ENCODE assay signal across 9 cellular contexts in the genomic region with DNA sequence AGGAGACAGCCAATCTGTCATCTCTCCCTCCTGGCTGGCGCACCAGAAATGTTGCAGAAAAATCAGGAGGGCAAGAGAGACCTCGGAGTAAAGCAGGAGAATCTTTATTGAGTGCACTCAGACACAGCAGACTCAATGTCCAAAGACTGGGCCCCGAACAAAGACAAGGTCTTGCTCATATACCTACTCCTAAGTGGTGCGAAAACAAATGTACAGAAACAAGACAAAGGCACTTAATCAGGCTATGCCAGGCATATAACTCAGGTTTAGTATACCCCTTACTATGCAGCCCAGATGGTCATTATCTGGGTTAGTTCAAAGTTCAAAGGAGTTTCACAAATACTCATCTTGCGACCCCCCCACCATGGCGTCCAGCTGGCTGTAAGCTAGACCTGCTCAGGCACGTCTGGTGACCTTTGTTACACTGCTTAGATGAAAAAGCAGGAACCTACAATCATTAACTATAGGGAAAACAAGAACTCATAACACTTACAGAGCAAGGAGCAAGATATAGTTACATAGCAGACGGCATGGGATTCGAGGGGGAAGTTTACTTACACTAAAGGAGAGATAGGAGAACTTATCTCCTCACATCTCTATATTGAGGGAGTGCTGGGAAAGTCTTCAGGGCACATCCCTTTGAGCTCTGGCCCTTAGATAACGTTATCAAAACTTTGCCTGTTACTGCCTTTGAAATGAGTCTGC. TPM values are rescaled to one million over a fixed set of nuclear protein-coding genes. Genes with fewer than 3 reads are reported as not detected.
A peak's percentile ranks its signal among the peaks of the same experiment; 100 is the strongest.
DNase-seq lines count a peak whose midpoint lies in the region; ATAC-seq and TF ChIP-seq lines count a peak whose summit lies in the region.
"Had no signal": no experiment of that assay in that cellular context is flagged by ENCODE, and none has a peak within 500 bp of the region (broad histone marks: within the 10 kb centered on the region; RNA-seq: fewer than 3 reads in every experiment).

No MANE protein-coding gene starts in this region.

- peaks cover 7% of the 10 kb centered on the region for H3K27me3 Mint-ChIP-seq in T-helper 17 cell

- H3K4me1 Mint-ChIP-seq in T-helper 17 cell = peaks cover 6% of the 10 kb centered on the region

- no peaks in the 10 kb centered on the region for H3K27me3 ChIP-seq in WERI-Rb-1 (ENCODE audit: insufficient read depth, low read depth, severe bottlenecking)

- intact Hi-C loops in posterior vena cava (cut with DNase I) = no loop called here

- H3K9me3 ChIP-seq in WERI-Rb-1 (ENCODE audit: severe bottlenecking) = peaks cover 2% of the 10 kb centered on the region
- H3K9me3 ChIP-seq in T-helper 17 cell (ENCODE audit: control insufficient read depth, low read length, poor library complexity, severe bottlenecking) = no peaks in the 10 kb centered on the region

- ATAC-seq in GM18870 (IDR thresholded peaks at IDR 0.05; ENCODE audit: unreplicated experiment) (peak; percentile 53), HG03097 (IDR thresholded peaks at IDR 0.05; ENCODE audit: low FRiP score, unreplicated experiment) (peak; percentile 42), T-helper 17 cell (no peak)

- H3K27ac Mint-ChIP-seq in T-helper 17 cell = no peak overlapping the region

- H3K27ac ChIP-seq in WERI-Rb-1 = no peak overlapping the region

- no peaks in the 10 kb centered on the region for H3K36me3 Mint-ChIP-seq in T-helper 17 cell (ENCODE audit: low read depth)

- TF ChIP-seq CTCF in WERI-Rb-1 (IDR thresholded peaks at IDR 0.05; ENCODE audit: low read depth, low read length) = no peak

- H3K4me3 Mint-ChIP-seq in T-helper 17 cell = no peak overlapping the region

- no peaks in the 10 kb centered on the region for H3K36me3 ChIP-seq in WERI-Rb-1

- peak; percentile 24 for DNase-seq in WERI-Rb-1
- DNase-seq in posterior vena cava (ENCODE audit: low spot score) = peak; percentile 51
- no peak for DNase-seq in amniotic stem cell (lab: John Stamatoyannopoulos, UW)
- DNase-seq in T-helper 17 cell = no peak
- no peak for DNase-seq in activated CD4-positive, CD25-positive, alpha-beta regulatory T cell (lab: John Stamatoyannopoulos, UW)
- DNase-seq in EL = no peak

- H3K4me3 ChIP-seq in WERI-Rb-1 (ENCODE audit: low read depth, low read length) = no peak overlapping the region

RNA-seq across cellular contexts. Expression of a gene that starts 27.5 kb away (rescaled TPM):
- total RNA-seq in posterior vena cava (not detected), T-helper 17 cell (not detected)
- total RNA-seq: RPMI7951 had no signal

Comparison
In these comparisons a context has a peak if more than half of its experiments do, and no peak if none do; other contexts are left out.
1. DNase-seq: peak in WERI-Rb-1 (single experiment) and posterior vena cava (single experiment); none in amniotic stem cell (single experiment), T-helper 17 cell (0 of 3), activated CD4-positive, CD25-positive, alpha-beta regulatory T cell (0 of 4) and EL (single experiment).